Comparison of ENCODE assay signal across 10 cellular contexts in genomic region chr12:60666895-60667294, GRCh38.
"Had no signal": no experiment of that assay in that cellular context is flagged by ENCODE, and none has a peak within 500 bp of the region (broad histone marks: within the 10 kb centered on the region; RNA-seq: fewer than 3 reads in every experiment).

No MANE protein-coding gene starts in this region.

- DNase-seq: GM23248, GOT3, H7, H9, HCEC 1CT, HFFc6 had no signal

- H3K4me1 ChIP-seq: HAP-1 had no signal

- H3K4me2 ChIP-seq: GM23338 had no signal

- ATAC-seq: GM23338, HCT116 had no signal

- FAIRE-seq: H54 had no signal

- H3K27ac ChIP-seq: GM23248 had no signal

- H2AFZ ChIP-seq: GM23248, GM23338 had no signal

- H3K36me3 ChIP-seq: HAP-1 had no signal

- H3K9me3 ChIP-seq: HAP-1 had no signal

- H3K9ac ChIP-seq: GM23248 had no signal

- H3K4me3 ChIP-seq: GM23248, GM23338, HAP-1 had no signal
